Comparison of ENCODE assay signal across 1 cellular context in the genomic region with DNA sequence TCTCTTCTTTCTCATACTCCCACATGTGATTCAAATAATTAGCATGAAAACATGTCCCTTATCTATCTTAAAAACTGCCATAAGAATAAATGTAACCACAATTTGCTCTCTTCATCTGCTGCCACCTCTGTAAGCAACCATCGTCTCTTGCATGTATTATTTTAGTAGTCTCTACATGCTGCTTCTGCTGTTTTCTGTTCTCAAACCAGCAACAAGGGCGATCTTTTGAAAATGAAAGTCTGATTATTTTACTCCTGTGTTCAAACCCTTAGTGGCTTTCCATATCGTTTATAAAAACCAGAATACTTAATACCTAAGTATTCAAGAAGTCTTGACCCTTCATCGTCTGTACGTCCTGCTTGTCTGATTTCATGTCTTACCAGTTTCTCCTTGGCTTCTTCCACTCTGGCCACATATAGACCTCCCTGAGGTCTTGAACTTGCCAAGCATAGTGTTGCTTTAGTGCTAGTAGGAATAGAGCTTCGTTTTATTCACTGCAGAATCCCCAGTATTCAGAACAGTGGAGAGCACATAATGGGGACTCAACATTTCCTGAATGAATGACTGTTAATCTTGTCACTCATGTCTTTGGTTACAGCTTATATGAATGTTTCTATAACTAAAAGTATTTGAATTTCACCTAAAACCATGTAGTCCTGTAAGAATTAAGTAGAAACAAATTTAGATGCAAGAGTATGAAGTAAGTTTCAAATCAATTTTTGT.
TF ChIP-seq lines count a peak whose summit lies in the region.

No MANE protein-coding gene starts in this region.

TF ChIP-seq in GM12878, 131 proteins besides CTCF, POLR2A, EP300 and RAD21:
- TF ChIP-seq, protein P1, sequence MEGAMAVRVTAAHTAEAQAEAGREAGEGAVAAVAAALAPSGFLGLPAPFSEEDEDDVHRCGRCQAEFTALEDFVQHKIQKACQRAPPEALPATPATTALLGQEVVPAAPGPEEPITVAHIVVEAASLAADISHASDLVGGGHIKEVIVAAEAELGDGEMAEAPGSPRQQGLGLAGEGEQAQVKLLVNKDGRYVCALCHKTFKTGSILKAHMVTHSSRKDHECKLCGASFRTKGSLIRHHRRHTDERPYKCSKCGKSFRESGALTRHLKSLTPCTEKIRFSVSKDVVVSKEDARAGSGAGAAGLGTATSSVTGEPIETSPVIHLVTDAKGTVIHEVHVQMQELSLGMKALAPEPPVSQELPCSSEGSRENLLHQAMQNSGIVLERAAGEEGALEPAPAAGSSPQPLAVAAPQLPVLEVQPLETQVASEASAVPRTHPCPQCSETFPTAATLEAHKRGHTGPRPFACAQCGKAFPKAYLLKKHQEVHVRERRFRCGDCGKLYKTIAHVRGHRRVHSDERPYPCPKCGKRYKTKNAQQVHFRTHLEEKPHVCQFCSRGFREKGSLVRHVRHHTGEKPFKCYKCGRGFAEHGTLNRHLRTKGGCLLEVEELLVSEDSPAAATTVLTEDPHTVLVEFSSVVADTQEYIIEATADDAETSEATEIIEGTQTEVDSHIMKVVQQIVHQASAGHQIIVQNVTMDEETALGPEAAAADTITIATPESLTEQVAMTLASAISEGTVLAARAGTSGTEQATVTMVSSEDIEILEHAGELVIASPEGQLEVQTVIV (IDR thresholded peaks at IDR 0.05; ENCODE audit: borderline replicate concordance, partially characterized antibody): no peak
- TF ChIP-seq NFIC (IDR thresholded peaks at IDR 0.05; ENCODE audit: low read depth, low read length) (no peak), TBL1XR1 (IDR thresholded peaks at IDR 0.05; ENCODE audit: low read depth, low read length) (0 out of 2 replicates have a peak, but pooled peaks have one; percentile 3), MLLT1 (IDR thresholded peaks at IDR 0.05) (no peak), ZNF24 (IDR thresholded peaks at IDR 0.05) (no peak), RUNX3 (IDR thresholded peaks at IDR 0.05; ENCODE audit: low read length) (0 out of 2 replicates have a peak, but pooled peaks have one; percentile 9), KDM1A (IDR thresholded peaks at IDR 0.05; ENCODE audit: borderline replicate concordance) (no peak), ZNF622 (IDR thresholded peaks at IDR 0.05) (no peak), SRF (IDR thresholded peaks at IDR 0.05; ENCODE audit: low read depth in 2 of 2, low read length in 2 of 2) (no peak), JUNB (IDR thresholded peaks at IDR 0.05) (no peak), SUPT20H (IDR thresholded peaks at IDR 0.05; ENCODE audit: borderline replicate concordance, control insufficient read depth, low read depth, low read length) (no peak), HCFC1 (IDR thresholded peaks at IDR 0.05; ENCODE audit: low read length) (no peak), CEBPB (IDR thresholded peaks at IDR 0.05; ENCODE audit: borderline replicate concordance in 1 of 2, low read depth in 2 of 2, low read length in 2 of 2) (no peak)
TF ChIP-seq in GM12878: peak in this region for 2.
